1 cellular context compared by ENCODE assay signal in the genomic region with DNA sequence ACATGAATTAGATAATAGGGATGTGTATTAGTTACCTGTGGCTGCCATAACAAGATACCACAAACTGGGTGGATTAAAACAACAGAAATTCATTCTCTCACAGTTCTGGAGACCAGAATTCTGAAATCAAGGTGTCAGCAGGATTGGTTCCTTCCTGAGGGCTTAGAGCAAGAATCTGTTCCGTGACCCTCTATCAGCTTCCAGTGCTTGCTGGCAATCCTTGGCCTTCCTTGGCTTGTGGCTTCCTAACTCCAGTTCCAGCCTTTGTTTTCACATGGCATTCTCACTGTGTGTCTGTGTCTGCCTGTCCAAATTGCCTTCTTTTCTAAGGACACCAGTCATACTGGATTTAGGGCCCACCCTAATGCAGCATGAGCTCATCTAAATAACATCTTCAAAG.
TF ChIP-seq lines count a peak whose summit lies in the region.

No MANE protein-coding gene starts in this region.

TF ChIP-seq in IMR-90, 13 proteins besides CTCF, POLR2A, EP300 and RAD21 (continued from another document):
- TF ChIP-seq, protein P1, sequence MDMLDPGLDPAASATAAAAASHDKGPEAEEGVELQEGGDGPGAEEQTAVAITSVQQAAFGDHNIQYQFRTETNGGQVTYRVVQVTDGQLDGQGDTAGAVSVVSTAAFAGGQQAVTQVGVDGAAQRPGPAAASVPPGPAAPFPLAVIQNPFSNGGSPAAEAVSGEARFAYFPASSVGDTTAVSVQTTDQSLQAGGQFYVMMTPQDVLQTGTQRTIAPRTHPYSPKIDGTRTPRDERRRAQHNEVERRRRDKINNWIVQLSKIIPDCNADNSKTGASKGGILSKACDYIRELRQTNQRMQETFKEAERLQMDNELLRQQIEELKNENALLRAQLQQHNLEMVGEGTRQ (IDR thresholded peaks at IDR 0.05; ENCODE audit: low read depth, low read length) = no peak
- TF ChIP-seq RCOR1 (IDR thresholded peaks at IDR 0.05; ENCODE audit: insufficient replicate concordance, low read length) = no peak
- no peak for TF ChIP-seq BHLHE40 (IDR thresholded peaks at IDR 0.05; ENCODE audit: low read depth, low read length)
- TF ChIP-seq FOS (IDR thresholded peaks at IDR 0.05; ENCODE audit: low read depth, low read length) = no peak
- TF ChIP-seq MAZ (IDR thresholded peaks at IDR 0.05; ENCODE audit: borderline replicate concordance, low read depth, low read length) = no peak
- no peak for TF ChIP-seq RFX5 (IDR thresholded peaks at IDR 0.05; ENCODE audit: low read depth, low read length)
